7 cellular contexts compared by ENCODE assay signal in the genomic region with DNA sequence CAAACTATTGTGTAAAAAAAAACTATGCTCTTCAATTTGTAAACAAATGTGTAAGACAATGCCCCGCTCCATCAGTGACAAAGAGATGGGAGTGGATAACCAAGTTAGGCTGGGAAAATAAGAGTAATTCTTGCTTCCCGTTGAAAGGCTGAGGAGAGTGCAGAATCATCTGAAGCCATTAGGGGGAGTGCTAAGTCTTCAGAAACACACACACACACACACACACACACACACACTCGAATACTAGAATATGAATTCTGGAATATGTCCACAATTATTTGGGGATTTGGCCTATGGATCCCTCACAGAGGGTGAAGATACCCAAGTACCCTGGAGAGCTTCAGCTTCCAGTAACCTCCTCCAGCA. TPM values are rescaled to one million over a fixed set of nuclear protein-coding genes. Genes with fewer than 3 reads are reported as not detected.
DNase-seq lines count a peak whose midpoint lies in the region; ATAC-seq and TF ChIP-seq lines count a peak whose summit lies in the region.

No MANE protein-coding gene starts in this region.

- CTCF ChIA-PET in HEK293T (lab: Yijun Ruan, JAX), result interaction anchor here (0.6 to 2.9 kb wide), 12 partner anchors 9 to 307 kb away, joined by 3 to 24 read pairs (median 4); partner anchors contain the start of genes ESAM and ROBO3

- ATAC-seq in HG03469 (IDR thresholded peaks at IDR 0.05; ENCODE audit: unreplicated experiment), result no peak

- DNase-seq in G401 (ENCODE audit: low spot score) (peak; percentile 53), HEK293T (ENCODE audit: extremely low spot score) (peak; percentile 54), NCI-H446 (lab: John Stamatoyannopoulos, UW) (peak; percentile 76 to 86), astrocyte of the spinal cord (ENCODE audit: low read depth, low spot score) (peak; percentile 92), kidney glomerular epithelial cell (lab: John Stamatoyannopoulos, UW) (peak; percentile 80), activated gamma-delta T cell treated with Interleukin-2 at 50 U/mL for 16 hours (no peak)

- POLR2A ChIA-PET in HEK293T (lab: Yijun Ruan, JAX), result interaction anchor here (0.6 to 2.4 kb wide), 4 partner anchors 29 to 164 kb away, joined by 3 to 9 read pairs (median 6); partner anchors contain the start of genes MSANTD2, SIAE and SPA17

- peak; percentile 76 for TF ChIP-seq CTCF in astrocyte of the spinal cord (IDR thresholded peaks at IDR 0.05; ENCODE audit: low read depth, low read length)

- no peak overlapping the region for H3K4me3 ChIP-seq in astrocyte of the spinal cord (ENCODE audit: low read depth, low read length)

- in situ Hi-C loops in G401 (cut with HindIII; ENCODE audit: low sequenced_read_pairs), result loop anchor here (5.0 kb wide), 1 partner anchor 190 kb away; no protein-coding TSS in a partner anchor
- in situ Hi-C loops in astrocyte of the spinal cord (cut with HindIII; ENCODE audit: low sequenced_read_pairs), result no loop called here

TF ChIP-seq in HEK293T, 16 proteins besides CTCF, POLR2A, EP300 and RAD21:
- TF ChIP-seq LEF1 (IDR thresholded peaks at IDR 0.05; ENCODE audit: borderline replicate concordance) (no peak), SP1 (IDR thresholded peaks at IDR 0.05) (no peak), PKNOX1 (IDR thresholded peaks at IDR 0.05) (no peak), FOXK2 (IDR thresholded peaks at IDR 0.05) (no peak), TARDBP (IDR thresholded peaks at IDR 0.05) (no peak), FOXM1 (IDR thresholded peaks at IDR 0.05; ENCODE audit: borderline replicate concordance) (no peak), ELF4 (IDR thresholded peaks at IDR 0.05) (no peak), HDGF (IDR thresholded peaks at IDR 0.05; ENCODE audit: borderline replicate concordance) (no peak), SUZ12 (IDR thresholded peaks at IDR 0.05) (no peak), FOXA1 (IDR thresholded peaks at IDR 0.05) (no peak), NFRKB (IDR thresholded peaks at IDR 0.05) (no peak), ARNT (IDR thresholded peaks at IDR 0.05) (no peak), BHLHE40 (IDR thresholded peaks at IDR 0.05; ENCODE audit: borderline replicate concordance) (no peak), ZNF384 (IDR thresholded peaks at IDR 0.05) (no peak), CTBP1 (IDR thresholded peaks at IDR 0.05; ENCODE audit: borderline replicate concordance) (no peak), L3MBTL2 (conservative IDR thresholded peaks at IDR 0.05) (no peak)

RNA-seq across cellular contexts. Expression of gene ROBO3, which starts 27.8 kb away (rescaled TPM):
- 8.1 and 12.3 TPM in 2 replicates for total RNA-seq in G401 (2014; rRNA removed; shearing (Covaris generic))

RNA-seq across cellular contexts. Expression of gene MSANTD2, which starts 37.3 kb away (rescaled TPM):
- 12.2 and 13.5 TPM in 2 replicates for total RNA-seq in G401 (2014; rRNA removed; shearing (Covaris generic))
